ENCODE assay signal across 19 cellular contexts in the genomic region with DNA sequence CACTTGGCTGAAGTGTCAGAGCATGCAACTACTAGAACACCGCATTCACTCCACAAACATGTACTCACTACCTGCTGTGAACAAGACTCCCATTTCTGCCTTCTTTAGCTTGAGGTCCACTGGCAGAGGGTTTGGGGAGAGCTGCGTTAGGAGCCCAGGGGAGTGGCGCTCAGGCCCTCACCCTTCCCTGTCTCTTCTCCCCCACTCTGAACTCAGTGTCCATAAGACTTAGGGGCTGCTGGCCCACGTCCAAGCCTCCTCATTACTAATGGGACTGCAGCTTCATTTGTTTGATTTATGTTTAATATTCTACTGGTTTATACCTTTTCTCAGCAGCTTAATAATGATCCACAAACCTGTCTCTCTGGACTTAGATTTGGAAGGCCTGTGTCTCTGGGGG.
"Had no signal": no experiment of that assay in that cellular context is flagged by ENCODE, and none has a peak within 500 bp of the region (broad histone marks: within the 10 kb centered on the region; RNA-seq: fewer than 3 reads in every experiment).

No MANE protein-coding gene starts in this region.

- H3K27ac ChIP-seq: colonic mucosa, esophagus squamous epithelium, hepatocyte, sigmoid colon, skin epidermis, stomach, thoracic aorta, transverse colon had no signal

- H3K36me3 ChIP-seq: colonic mucosa, esophagus squamous epithelium, sigmoid colon, stomach, thoracic aorta, transverse colon had no signal

- H3K4me2 ChIP-seq: hepatocyte had no signal

- DNase-seq: colonic mucosa; dermis blood vessel endothelial cell; esophagus squamous epithelium; foreskin fibroblast; kidney; left cardiac atrium; left ventricle myocardium superior; mesenchymal stem cell; midbrain; sigmoid colon; stimulated activated naive CD4-positive, alpha-beta T cell; stomach; substantia nigra; transverse colon had no signal

- H2AFZ ChIP-seq: hepatocyte had no signal

- H3K9me3 ChIP-seq: colonic mucosa, esophagus squamous epithelium, sigmoid colon, stomach, thoracic aorta, transverse colon had no signal

- H3K4me1 ChIP-seq: stomach had no signal

- ATAC-seq: left cardiac atrium; left ventricle myocardium superior; natural killer cell treated with Interleukin-12 subunit alpha and Interleukin-12 subunit beta and Interleukin-15 and Interleukin-18, amount 100 ng/mL, for 72 hours had no signal

- H3K27me3 ChIP-seq: colonic mucosa, hepatocyte, sigmoid colon, stomach, transverse colon had no signal

- H3K4me3 ChIP-seq: colonic mucosa, esophagus squamous epithelium, hepatocyte, lung, sigmoid colon, skin epidermis, stomach, thoracic aorta, transverse colon had no signal
